Comparison of ENCODE assay signal across 17 cellular contexts in the genomic region with DNA sequence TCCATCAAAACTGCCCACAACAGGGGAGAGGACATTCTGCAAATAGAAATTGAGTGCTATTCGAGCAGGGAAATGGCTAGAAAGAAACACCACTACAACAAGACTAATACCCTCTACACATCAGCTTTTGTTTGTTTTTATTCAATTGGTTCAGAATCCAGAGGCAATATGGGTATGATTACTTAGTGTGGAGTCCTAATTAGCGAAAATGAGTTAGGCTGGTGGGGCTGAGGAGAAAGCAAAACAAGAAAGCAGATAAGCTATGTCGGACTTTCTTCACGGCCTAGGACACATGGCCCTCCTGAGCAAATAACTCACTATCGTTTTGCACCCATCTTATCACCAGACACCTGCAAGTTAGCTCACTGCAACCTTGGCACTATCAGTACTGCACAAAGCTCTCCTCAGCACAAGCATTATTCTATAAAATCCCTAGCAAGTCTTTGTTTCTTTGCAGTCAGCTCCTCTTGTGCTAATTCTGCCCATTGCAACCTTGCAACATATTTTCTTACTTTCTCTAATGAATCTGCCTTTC. TPM values are rescaled to one million over a fixed set of nuclear protein-coding genes. Genes with fewer than 3 reads are reported as not detected.
DNase-seq lines count a peak whose midpoint lies in the region; ATAC-seq and TF ChIP-seq lines count a peak whose summit lies in the region.
"Had no signal": no experiment of that assay in that cellular context is flagged by ENCODE, and none has a peak within 500 bp of the region (broad histone marks: within the 10 kb centered on the region; RNA-seq: fewer than 3 reads in every experiment).

No MANE protein-coding gene starts in this region.

- H4K20me1 ChIP-seq in GM23338 (replicated peaks; ENCODE audit: insufficient read depth) (no peaks in the 10 kb centered on the region), neural cell (ENCODE audit: insufficient read depth) (no peaks in the 10 kb centered on the region)

- H3K4me1 Mint-ChIP-seq in GM23338: no peaks in the 10 kb centered on the region
- H3K4me1 Mint-ChIP-seq: CD4-positive, alpha-beta memory T cell had no signal

- H3K27me3 ChIP-seq in GM23338 (ENCODE audit: insufficient read depth): no peaks in the 10 kb centered on the region
- no peaks in the 10 kb centered on the region for H3K27me3 ChIP-seq in neural cell (ENCODE audit: insufficient read depth, low read depth, low read length)
- H3K27me3 ChIP-seq in BE2C: no peaks in the 10 kb centered on the region
- H3K27me3 ChIP-seq: MG63 had no signal

- TF ChIP-seq CTCF in GM23338 (conservative IDR thresholded peaks at IDR 0.05; ENCODE audit: low read depth in 2 of 2) (no peak), neural cell (IDR thresholded peaks at IDR 0.05; ENCODE audit: poor library complexity, severe bottlenecking) (no peak), BE2C (IDR thresholded peaks at IDR 0.05; ENCODE audit: low read depth, low read length) (no peak)

- H3K4me2 ChIP-seq in GM23338 (no peak overlapping the region), neural cell (ENCODE audit: low read length) (peak overlapping the region; percentile 9)
- H3K4me2 ChIP-seq: KMS-11 had no signal

- no peak overlapping the region for H3K4me3 ChIP-seq in GM23338
- H3K4me3 ChIP-seq in neural cell (ENCODE audit: low read length): peak overlapping the region; percentile 31
- no peak overlapping the region for H3K4me3 ChIP-seq in BE2C (ENCODE audit: low read depth, low read length)
- H3K4me3 ChIP-seq: MG63, PC-9, SK-N-MC had no signal

- H3K9me3 Mint-ChIP-seq in GM23338: no peaks in the 10 kb centered on the region; the same call in 2 of the 3 replicates

- no peaks in the 10 kb centered on the region for H3K36me3 Mint-ChIP-seq in GM23338 (ENCODE audit: low read depth)
- H3K36me3 Mint-ChIP-seq: CD4-positive, alpha-beta memory T cell had no signal

- no peak for ATAC-seq in GM23338

- H3K9me3 ChIP-seq in neural cell (ENCODE audit: low read length) (no peaks in the 10 kb centered on the region), BE2C (no peaks in the 10 kb centered on the region)
- H3K9me3 ChIP-seq: MG63 had no signal

- H3K27ac Mint-ChIP-seq in GM23338: 0 out of 2 replicates have a peak overlapping the region, but pooled peaks have one; percentile 25
- H3K27ac Mint-ChIP-seq: CD4-positive, alpha-beta memory T cell had no signal

- H3K79me2 ChIP-seq in GM23338 (replicated peaks; ENCODE audit: insufficient read depth): no peaks in the 10 kb centered on the region
- no peaks in the 10 kb centered on the region for H3K79me2 ChIP-seq in neural cell (replicated peaks; ENCODE audit: insufficient read depth, low read length)

- H3K4me1 ChIP-seq in GM23338 (ENCODE audit: insufficient read depth) (no peaks in the 10 kb centered on the region), BE2C (peaks cover 3% of the 10 kb centered on the region)

- H3K27me3 Mint-ChIP-seq in GM23338 (ENCODE audit: insufficient read depth, low read depth, poor library complexity): no peaks in the 10 kb centered on the region
- H3K27me3 Mint-ChIP-seq: CD4-positive, alpha-beta memory T cell had no signal

- peak overlapping the region; percentile 53 for H3K9ac ChIP-seq in neural cell (ENCODE audit: low read length)
- H3K9ac ChIP-seq: KMS-11 had no signal

- no peaks in the 10 kb centered on the region for H3K36me3 ChIP-seq in GM23338 (ENCODE audit: insufficient read depth)
- H3K36me3 ChIP-seq in neural cell (ENCODE audit: insufficient read depth, low read length): no peaks in the 10 kb centered on the region
- H3K36me3 ChIP-seq in BE2C: no peaks in the 10 kb centered on the region
- H3K36me3 ChIP-seq: MG63 had no signal

- H2AFZ ChIP-seq in GM23338: no peak overlapping the region; the same call in 1 of the 2 replicates
- no peak overlapping the region for H2AFZ ChIP-seq in neural cell (ENCODE audit: low read depth, low read length)
- H2AFZ ChIP-seq: PC-9 had no signal

- no peaks in the 10 kb centered on the region for H3F3A ChIP-seq in GM23338 (replicated peaks; ENCODE audit: low read depth)
- H3F3A ChIP-seq in neural cell (ENCODE audit: insufficient read depth, low read length, poor library complexity, severe bottlenecking): no peaks in the 10 kb centered on the region

- TF ChIP-seq EP300 in neural cell (conservative IDR thresholded peaks at IDR 0.05; ENCODE audit: poor library complexity, severe bottlenecking): no peak

- DNase-seq in GM23338 (ENCODE audit: low spot score) (no peak), NCI-H774 (lab: John Stamatoyannopoulos, UW) (peak; percentile 50), caudate nucleus (lab: John Stamatoyannopoulos, UW) (no peak), cortex of kidney (lab: John Stamatoyannopoulos, UW) (no peak), BE2C (no peak), NCI-H2029 treated with DMSO at 0.1 percent for 48 hours (lab: John Stamatoyannopoulos, UW) (no peak)
- DNase-seq in stimulated activated CD4-positive, alpha-beta T cell treated with anti-CD3 and anti-CD28 coated beads, Interleukin-2, amount 100 ng/mL, for 24 hours: no peak
- DNase-seq: CD4-positive, alpha-beta memory T cell; H7; MG63; NCI-H1092 treated with DMSO at 0.1 percent for 48 hours; NCI-H187; NCI-H524; PC-9 had no signal

- no peak overlapping the region for H3K4me3 Mint-ChIP-seq in GM23338
- H3K4me3 Mint-ChIP-seq: CD4-positive, alpha-beta memory T cell had no signal

- TF ChIP-seq RAD21 in neural cell (conservative IDR thresholded peaks at IDR 0.05): no peak

- H3K9me2 ChIP-seq in GM23338 (ENCODE audit: insufficient read depth): 0 out of 2 replicates have a peak, but pooled peaks cover under 1% of the 10 kb centered on the region
- H3K9me2 ChIP-seq in neural cell (ENCODE audit: insufficient read depth, low read length): no peaks in the 10 kb centered on the region

- H3K27ac ChIP-seq in GM23338 (ENCODE audit: low read depth) (no peak overlapping the region), caudate nucleus (ENCODE audit: low read depth, low read length) (peak overlapping the region; percentile 37), neural cell (ENCODE audit: low read length) (peak overlapping the region; percentile 83)
- H3K27ac ChIP-seq: KMS-11, SK-N-MC had no signal

TF ChIP-seq in neural cell, 6 proteins besides CTCF, POLR2A, EP300 and RAD21:
- TF ChIP-seq TAF1 (IDR thresholded peaks at IDR 0.05; ENCODE audit: low read depth): no peak
- no peak for TF ChIP-seq EZH2 (IDR thresholded peaks at IDR 0.05; ENCODE audit: borderline replicate concordance, insufficient read depth, low read length, poor library complexity, severe bottlenecking)
- no peak for TF ChIP-seq SMC3 (conservative IDR thresholded peaks at IDR 0.05; ENCODE audit: poor library complexity)
- no peak for TF ChIP-seq POLR2AphosphoS5 (IDR thresholded peaks at IDR 0.05)
- TF ChIP-seq, protein P1, sequence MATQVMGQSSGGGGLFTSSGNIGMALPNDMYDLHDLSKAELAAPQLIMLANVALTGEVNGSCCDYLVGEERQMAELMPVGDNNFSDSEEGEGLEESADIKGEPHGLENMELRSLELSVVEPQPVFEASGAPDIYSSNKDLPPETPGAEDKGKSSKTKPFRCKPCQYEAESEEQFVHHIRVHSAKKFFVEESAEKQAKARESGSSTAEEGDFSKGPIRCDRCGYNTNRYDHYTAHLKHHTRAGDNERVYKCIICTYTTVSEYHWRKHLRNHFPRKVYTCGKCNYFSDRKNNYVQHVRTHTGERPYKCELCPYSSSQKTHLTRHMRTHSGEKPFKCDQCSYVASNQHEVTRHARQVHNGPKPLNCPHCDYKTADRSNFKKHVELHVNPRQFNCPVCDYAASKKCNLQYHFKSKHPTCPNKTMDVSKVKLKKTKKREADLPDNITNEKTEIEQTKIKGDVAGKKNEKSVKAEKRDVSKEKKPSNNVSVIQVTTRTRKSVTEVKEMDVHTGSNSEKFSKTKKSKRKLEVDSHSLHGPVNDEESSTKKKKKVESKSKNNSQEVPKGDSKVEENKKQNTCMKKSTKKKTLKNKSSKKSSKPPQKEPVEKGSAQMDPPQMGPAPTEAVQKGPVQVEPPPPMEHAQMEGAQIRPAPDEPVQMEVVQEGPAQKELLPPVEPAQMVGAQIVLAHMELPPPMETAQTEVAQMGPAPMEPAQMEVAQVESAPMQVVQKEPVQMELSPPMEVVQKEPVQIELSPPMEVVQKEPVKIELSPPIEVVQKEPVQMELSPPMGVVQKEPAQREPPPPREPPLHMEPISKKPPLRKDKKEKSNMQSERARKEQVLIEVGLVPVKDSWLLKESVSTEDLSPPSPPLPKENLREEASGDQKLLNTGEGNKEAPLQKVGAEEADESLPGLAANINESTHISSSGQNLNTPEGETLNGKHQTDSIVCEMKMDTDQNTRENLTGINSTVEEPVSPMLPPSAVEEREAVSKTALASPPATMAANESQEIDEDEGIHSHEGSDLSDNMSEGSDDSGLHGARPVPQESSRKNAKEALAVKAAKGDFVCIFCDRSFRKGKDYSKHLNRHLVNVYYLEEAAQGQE (IDR thresholded peaks at IDR 0.05; ENCODE audit: borderline replicate concordance): no peak
- TF ChIP-seq MXI1 (conservative IDR thresholded peaks at IDR 0.05; ENCODE audit: poor library complexity, severe bottlenecking): no peak

RNA-seq across cellular contexts. Expression of a gene that starts 31.3 kb away (rescaled TPM):
- total RNA-seq in GM23338 (2014; rRNA removed; shearing (Covaris generic)): 23.8 and 24.5 TPM in 2 replicates
- polyA plus RNA-seq in GM23338 (2016; fragmentation: Nextera tagmentation; extraction: Ambion mirVana) (7.5 and 8.4 TPM in 2 replicates), neural cell (22.7 and 25.3 TPM in 2 replicates)
- polyA minus RNA-seq in neural cell: 49.9 and 58.6 TPM in 2 replicates
- 2.8 TPM for polyA plus RNA-seq in BE2C (2012; ENCODE audit: insufficient read depth, insufficient read length, low read depth)
